In genomic region chr6:90194371-90194841, GRCh38 we compare ENCODE assay signal across 11 cellular contexts.
DNase-seq lines count a peak whose midpoint lies in the region; ATAC-seq and TF ChIP-seq lines count a peak whose summit lies in the region.
"Had no signal": no experiment of that assay in that cellular context is flagged by ENCODE, and none has a peak within 500 bp of the region (broad histone marks: within the 10 kb centered on the region; RNA-seq: fewer than 3 reads in every experiment).

No MANE protein-coding gene starts in this region.

- ATAC-seq in GM21390 (IDR thresholded peaks at IDR 0.05; ENCODE audit: unreplicated experiment) (no peak), GM18873 (IDR thresholded peaks at IDR 0.05; ENCODE audit: low FRiP score, unreplicated experiment) (no peak), left lung (no peak)
- ATAC-seq: stimulated activated effector memory CD8-positive, alpha-beta T cell treated with anti-CD3 and anti-CD28 coated beads, Interleukin-12 subunit alpha, Interleukin-12 subunit beta, amount 100 ng/mL, for 72 hours had no signal

- peak overlapping the region; percentile 90 for H3K27ac Mint-ChIP-seq in mesothelial cell of epicardium
- H3K27ac Mint-ChIP-seq: stimulated activated effector memory CD8-positive, alpha-beta T cell treated with anti-CD3 and anti-CD28 coated beads, Interleukin-12 subunit alpha, Interleukin-12 subunit beta, amount 100 ng/mL, for 72 hours had no signal

- no peak overlapping the region for H3K4me3 Mint-ChIP-seq in mesothelial cell of epicardium
- H3K4me3 Mint-ChIP-seq: stimulated activated effector memory CD8-positive, alpha-beta T cell treated with anti-CD3 and anti-CD28 coated beads, Interleukin-12 subunit alpha, Interleukin-12 subunit beta, amount 100 ng/mL, for 72 hours had no signal

- H3K9me3 ChIP-seq in left lung, result no peaks in the 10 kb centered on the region

- no peaks in the 10 kb centered on the region for H3K36me3 ChIP-seq in left lung

- peaks cover 45% of the 10 kb centered on the region for H3K4me1 Mint-ChIP-seq in mesothelial cell of epicardium

- TF ChIP-seq CTCF in mesothelial cell of epicardium (IDR thresholded peaks at IDR 0.05; ENCODE audit: unreplicated experiment) (no peak), left lung (IDR thresholded peaks at IDR 0.05) (no peak)

- intact Hi-C loops in left lung (cut with DNase I), result no loop called here

- peak; percentile 57 for DNase-seq in AG08396 (ENCODE audit: low spot score)
- DNase-seq in H4 (ENCODE audit: low spot score), result peak; percentile 37
- DNase-seq in amniotic stem cell (lab: John Stamatoyannopoulos, UW), result peak; percentile 31
- no peak for DNase-seq in mesothelial cell of epicardium (ENCODE audit: low spot score in 2 of 2, unreplicated experiment in 2 of 2)
- DNase-seq in HEK293T (ENCODE audit: extremely low spot score), result no peak
- no peak for DNase-seq in left lung
- DNase-seq: activated effector memory CD4-positive, alpha-beta T cell treated with anti-CD3 and anti-CD28 coated beads, Interleukin-2, amount 50 U/mL, for 16 hours; SHP77 treated with DMSO at 0.1 percent for 48 hours had no signal

- H3K9me3 Mint-ChIP-seq in mesothelial cell of epicardium, result peaks cover 13% of the 10 kb centered on the region
- H3K9me3 Mint-ChIP-seq: stimulated activated effector memory CD8-positive, alpha-beta T cell treated with anti-CD3 and anti-CD28 coated beads, Interleukin-12 subunit alpha, Interleukin-12 subunit beta, amount 100 ng/mL, for 72 hours had no signal

- H3K4me1 ChIP-seq in left lung, result no peaks in the 10 kb centered on the region

- POLR2A ChIA-PET in HEK293T (lab: Yijun Ruan, JAX), result interaction anchor here (0.7 kb wide), 1 partner anchor 24 kb away, joined by 3 read pairs; no protein-coding TSS in a partner anchor

- CTCF ChIA-PET in HEK293T (lab: Yijun Ruan, JAX), result interaction anchor here (0.6 to 1.0 kb wide), 5 partner anchors 9 to 222 kb away, joined by 3 to 5 read pairs (median 3); no protein-coding TSS in a partner anchor

- no peak overlapping the region for H3K4me3 ChIP-seq in left lung

- H3K36me3 Mint-ChIP-seq in mesothelial cell of epicardium, result peaks cover 20% of the 10 kb centered on the region
- H3K36me3 Mint-ChIP-seq: stimulated activated effector memory CD8-positive, alpha-beta T cell treated with anti-CD3 and anti-CD28 coated beads, Interleukin-12 subunit alpha, Interleukin-12 subunit beta, amount 100 ng/mL, for 72 hours had no signal

- H3K27me3 ChIP-seq in left lung, result no peaks in the 10 kb centered on the region

- no peaks in the 10 kb centered on the region for H3K27me3 Mint-ChIP-seq in mesothelial cell of epicardium (ENCODE audit: low read depth)

- no peak overlapping the region for H3K27ac ChIP-seq in left lung

TF ChIP-seq in HEK293T, 16 proteins besides CTCF, POLR2A, EP300 and RAD21:
- TF ChIP-seq ELF4 (IDR thresholded peaks at IDR 0.05) (no peak), PKNOX1 (IDR thresholded peaks at IDR 0.05) (no peak), FOXM1 (IDR thresholded peaks at IDR 0.05; ENCODE audit: borderline replicate concordance) (no peak), SUZ12 (IDR thresholded peaks at IDR 0.05) (no peak), LEF1 (IDR thresholded peaks at IDR 0.05; ENCODE audit: borderline replicate concordance) (no peak), HDGF (IDR thresholded peaks at IDR 0.05; ENCODE audit: borderline replicate concordance) (no peak), SP1 (IDR thresholded peaks at IDR 0.05) (no peak), TARDBP (IDR thresholded peaks at IDR 0.05) (no peak), ARNT (IDR thresholded peaks at IDR 0.05) (no peak), FOXA1 (IDR thresholded peaks at IDR 0.05) (no peak), FOXK2 (IDR thresholded peaks at IDR 0.05) (no peak), NFRKB (IDR thresholded peaks at IDR 0.05) (no peak)

Comparison
In these comparisons a context has a peak if more than half of its experiments do, and no peak if none do; other contexts are left out.
1. DNase-seq: peak in AG08396 (single experiment), H4 (single experiment) and amniotic stem cell (single experiment); none in mesothelial cell of epicardium (0 of 2), HEK293T (single experiment) and left lung (0 of 2).